In the genomic region with DNA sequence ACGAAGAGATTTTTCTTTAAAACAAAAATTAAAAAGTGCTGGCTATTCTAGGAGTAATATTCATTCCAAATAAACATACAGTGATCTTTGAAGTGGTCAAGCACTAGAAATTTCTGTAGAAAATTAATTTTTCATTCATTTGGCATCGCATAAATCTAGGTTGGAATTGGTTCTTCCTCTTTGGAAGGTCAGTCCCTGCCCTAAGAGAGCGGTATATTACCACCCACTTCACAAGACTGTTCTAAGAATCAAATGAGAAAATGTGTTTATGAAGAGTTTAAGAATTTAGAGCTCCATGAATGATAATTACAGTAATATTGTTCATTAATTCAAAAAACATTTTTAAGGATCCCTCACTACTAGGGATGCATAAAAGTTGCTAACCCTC, we compare ENCODE assay signal across 8 cellular contexts. TPM values are rescaled to one million over a fixed set of nuclear protein-coding genes. Genes with fewer than 3 reads are reported as not detected.
DNase-seq lines count a peak whose midpoint lies in the region; ATAC-seq and TF ChIP-seq lines count a peak whose summit lies in the region.

No MANE protein-coding gene starts in this region.

- H3K4me3 ChIP-seq in kidney epithelial cell (ENCODE audit: low read depth, low read length) (peak overlapping the region; percentile 97), thymus (ENCODE audit: low read length) (peak overlapping the region; percentile 65)

- no peak overlapping the region for H3K27ac ChIP-seq in thymus (ENCODE audit: low read depth)

- H3K4me3 Mint-ChIP-seq in activated CD4-positive, alpha-beta T cell treated with anti-CD3 and anti-CD28 coated beads, Interleukin-2, amount 10 ng/mL, durations not matched to agents 7 days and 5 days = peak overlapping the region; percentile 83
- H3K4me3 Mint-ChIP-seq in activated naive CD8-positive, alpha-beta T cell treated with anti-CD3 and anti-CD28 coated beads, Interleukin-2, amount 50 U/mL, for 24 hours = peak overlapping the region; percentile 91

- no peak for ATAC-seq in activated naive CD8-positive, alpha-beta T cell treated with anti-CD3 and anti-CD28 coated beads, Interleukin-2, amount 50 U/mL, for 24 hours

- no peak for DNase-seq in activated CD4-positive, alpha-beta T cell treated with anti-CD3 and anti-CD28 coated beads, Interleukin-2, amount 10 ng/mL, durations not matched to agents 7 days and 5 days
- DNase-seq in activated CD4-positive, alpha-beta T cell treated with anti-CD3 and anti-CD28 coated beads for 1 hour = no peak
- DNase-seq in activated naive CD8-positive, alpha-beta T cell treated with anti-CD3 and anti-CD28 coated beads, Interleukin-2, amount 50 U/mL, for 24 hours = no peak
- no peak for DNase-seq in kidney epithelial cell (ENCODE audit: low read depth)
- DNase-seq in superior temporal gyrus (ENCODE audit: extremely low spot score) = no peak
- no peak for DNase-seq in midbrain (lab: John Stamatoyannopoulos, UW)
- DNase-seq in SW480 (ENCODE audit: low spot score) = no peak

- TF ChIP-seq CTCF in kidney epithelial cell (IDR thresholded peaks at IDR 0.05; ENCODE audit: insufficient read depth, low read length, poor library complexity, severe bottlenecking) = no peak

- H3K9me3 ChIP-seq in thymus (ENCODE audit: control insufficient read depth) = no peaks in the 10 kb centered on the region

- CTCF ChIA-PET in activated CD4-positive, alpha-beta T cell treated with anti-CD3 and anti-CD28 coated beads, Interleukin-2, amount 10 ng/mL, durations not matched to agents 7 days and 5 days (lab: Charles Lee) = interaction anchor here (0.5 to 1.4 kb wide), 5 partner anchors 10 to 56 kb away, joined by 3 to 4 read pairs (median 3); a partner anchor contains a TSS

- 88% methylated on average over 3 of the region's 3 CpGs for WGBS in thymus

- peaks cover 4% of the 10 kb centered on the region for H3K36me3 Mint-ChIP-seq in activated CD4-positive, alpha-beta T cell treated with anti-CD3 and anti-CD28 coated beads, Interleukin-2, amount 10 ng/mL, durations not matched to agents 7 days and 5 days (ENCODE audit: low read depth)
- H3K36me3 Mint-ChIP-seq in activated naive CD8-positive, alpha-beta T cell treated with anti-CD3 and anti-CD28 coated beads, Interleukin-2, amount 50 U/mL, for 24 hours (ENCODE audit: low read depth) = peaks cover 12% of the 10 kb centered on the region

- no peaks in the 10 kb centered on the region for H3K27me3 Mint-ChIP-seq in activated CD4-positive, alpha-beta T cell treated with anti-CD3 and anti-CD28 coated beads, Interleukin-2, amount 10 ng/mL, durations not matched to agents 7 days and 5 days
- H3K27me3 Mint-ChIP-seq in activated naive CD8-positive, alpha-beta T cell treated with anti-CD3 and anti-CD28 coated beads, Interleukin-2, amount 50 U/mL, for 24 hours = no peaks in the 10 kb centered on the region

- H3K27me3 ChIP-seq in kidney epithelial cell (ENCODE audit: control insufficient read depth, insufficient read depth, low read length) (no peaks in the 10 kb centered on the region), thymus (ENCODE audit: control insufficient read depth, insufficient read depth) (no peaks in the 10 kb centered on the region)

- H3K4me1 Mint-ChIP-seq in activated CD4-positive, alpha-beta T cell treated with anti-CD3 and anti-CD28 coated beads, Interleukin-2, amount 10 ng/mL, durations not matched to agents 7 days and 5 days = peaks cover 31% of the 10 kb centered on the region
- H3K4me1 Mint-ChIP-seq in activated naive CD8-positive, alpha-beta T cell treated with anti-CD3 and anti-CD28 coated beads, Interleukin-2, amount 50 U/mL, for 24 hours = peaks cover 33% of the 10 kb centered on the region

- POLR2A ChIA-PET in activated CD4-positive, alpha-beta T cell treated with anti-CD3 and anti-CD28 coated beads, Interleukin-2, amount 10 ng/mL, durations not matched to agents 7 days and 5 days (lab: Charles Lee) = interaction anchor here (0.5 to 1.3 kb wide), 4 partner anchors 11 to 61 kb away, joined by 3 to 5 read pairs (median 3); a partner anchor contains a TSS

- no peaks in the 10 kb centered on the region for H3K36me3 ChIP-seq in kidney epithelial cell (ENCODE audit: control insufficient read depth, insufficient read depth, low read length)
- no peaks in the 10 kb centered on the region for H3K36me3 ChIP-seq in thymus (ENCODE audit: control insufficient read depth, insufficient read depth)

- no peaks in the 10 kb centered on the region for H3K9me3 Mint-ChIP-seq in activated CD4-positive, alpha-beta T cell treated with anti-CD3 and anti-CD28 coated beads, Interleukin-2, amount 10 ng/mL, durations not matched to agents 7 days and 5 days
- H3K9me3 Mint-ChIP-seq in activated naive CD8-positive, alpha-beta T cell treated with anti-CD3 and anti-CD28 coated beads, Interleukin-2, amount 50 U/mL, for 24 hours = no peaks in the 10 kb centered on the region

- peaks cover 5% of the 10 kb centered on the region for H3K4me1 ChIP-seq in thymus (ENCODE audit: control insufficient read depth, insufficient read depth, low read length)

- peak overlapping the region; percentile 87 for H3K27ac Mint-ChIP-seq in activated CD4-positive, alpha-beta T cell treated with anti-CD3 and anti-CD28 coated beads, Interleukin-2, amount 10 ng/mL, durations not matched to agents 7 days and 5 days
- peak overlapping the region; percentile 93 for H3K27ac Mint-ChIP-seq in activated naive CD8-positive, alpha-beta T cell treated with anti-CD3 and anti-CD28 coated beads, Interleukin-2, amount 50 U/mL, for 24 hours

RNA-seq across cellular contexts. Expression of a gene that starts 0.4 kb away (rescaled TPM):
- 10 to 100 TPM; 20.4 to 21.2 TPM for total RNA-seq in activated CD4-positive, alpha-beta T cell treated with anti-CD3 and anti-CD28 coated beads, Interleukin-2, amount 10 ng/mL, durations not matched to agents 7 days and 5 days
- total RNA-seq in kidney epithelial cell = 19.7 and 20.3 TPM in 2 replicates
- 18.2 TPM for polyA plus RNA-seq in thymus

RNA-seq across cellular contexts. Expression of a gene that starts 10.6 kb away (rescaled TPM):
- total RNA-seq in activated CD4-positive, alpha-beta T cell treated with anti-CD3 and anti-CD28 coated beads, Interleukin-2, amount 10 ng/mL, durations not matched to agents 7 days and 5 days = 10 to 100 TPM; 49.4 to 61.7 TPM
- total RNA-seq in kidney epithelial cell = 64.1 and 72.1 TPM in 2 replicates
- polyA plus RNA-seq in thymus = 20.9 TPM

RNA-seq across cellular contexts. Expression of a gene that starts 56.5 kb away (rescaled TPM):
- total RNA-seq in activated CD4-positive, alpha-beta T cell treated with anti-CD3 and anti-CD28 coated beads, Interleukin-2, amount 10 ng/mL, durations not matched to agents 7 days and 5 days = 10 to 100 TPM; 29.4 to 31.3 TPM
- total RNA-seq in kidney epithelial cell = 27.9 and 29.5 TPM in 2 replicates
- 21.0 TPM for polyA plus RNA-seq in thymus
